ENCODE assay signal across 8 cellular contexts in genomic region chr12:120669055-120669828, GRCh38. TPM values are rescaled to one million over a fixed set of nuclear protein-coding genes. Genes with fewer than 3 reads are reported as not detected.
DNase-seq lines count a peak whose midpoint lies in the region; ATAC-seq, FAIRE-seq and TF ChIP-seq lines count a peak whose summit lies in the region.

No MANE protein-coding gene starts in this region.

- no peak overlapping the region for H3K56ac ChIP-seq in H9 (ENCODE audit: insufficient read length, low read depth, low read length)

- H2BK20ac ChIP-seq in H9 (ENCODE audit: low read depth, low read length, poor library complexity, severe bottlenecking) = no peak overlapping the region

- H4K91ac ChIP-seq in H9 (ENCODE audit: insufficient read length, low read depth, low read length) = no peak overlapping the region

- peak overlapping the region; percentile 15 to 30; a peak in 2 of 5 replicates for H3K4me3 Mint-ChIP-seq in H9
- no peak overlapping the region for H3K4me3 Mint-ChIP-seq in activated naive CD8-positive, alpha-beta T cell treated with anti-CD3 and anti-CD28 coated beads, Interleukin-2, amount 50 U/mL, for 24 hours

- no peak overlapping the region for H3K4ac ChIP-seq in H9 (ENCODE audit: low read depth, low read length)

- no peaks in the 10 kb centered on the region; a peak in 1 of 7 replicates for H3K36me3 Mint-ChIP-seq in H9 (ENCODE audit: insufficient read depth in 1 of 3, low read depth in 3 of 3)
- no peaks in the 10 kb centered on the region for H3K36me3 Mint-ChIP-seq in activated naive CD8-positive, alpha-beta T cell treated with anti-CD3 and anti-CD28 coated beads, Interleukin-2, amount 50 U/mL, for 24 hours (ENCODE audit: low read depth)

- H3K4me1 Mint-ChIP-seq in H9 = peaks cover 34% of the 10 kb centered on the region in 2 experiments
- peaks cover 2% of the 10 kb centered on the region for H3K4me1 Mint-ChIP-seq in activated naive CD8-positive, alpha-beta T cell treated with anti-CD3 and anti-CD28 coated beads, Interleukin-2, amount 50 U/mL, for 24 hours

- no CpG with 5 or more reads among the region's 17 CpGs for WGBS in H9 (ENCODE audit: extremely low coverage, insufficient read length, low lambda C conversion rate)
- WGBS in right cardiac atrium = 48% methylated on average over 17 of the region's 17 CpGs

- H3K4me3 ChIP-seq in GM08714 (ENCODE audit: low read length) (peak overlapping the region; percentile 27; the same call in 1 of the 2 replicates), PC-3 (ENCODE audit: low read length) (no peak overlapping the region), right cardiac atrium (ENCODE audit: low read length) (no peak overlapping the region)

- no peak overlapping the region for H3K18ac ChIP-seq in H9 (ENCODE audit: insufficient read length, low read depth, low read length)

- FAIRE-seq in urothelium cell line (lab: Jason Lieb, UNC) = no peak

- H3K23ac ChIP-seq in H9 (ENCODE audit: insufficient read length, low read depth, low read length) = no peak overlapping the region

- DNase-seq in H9 (peak; percentile 63), PC-3 (peak; percentile 37), right cardiac atrium (peak; percentile 62 to 86 (median 75)), urothelium cell line (ENCODE audit: low spot score) (peak; percentile 27), cerebellar cortex (ENCODE audit: low spot score) (no peak), NCI-H2029 (lab: John Stamatoyannopoulos, UW) (no peak)
- DNase-seq in activated naive CD8-positive, alpha-beta T cell treated with anti-CD3 and anti-CD28 coated beads, Interleukin-2, amount 50 U/mL, for 24 hours = no peak

- H2BK15ac ChIP-seq in H9 (ENCODE audit: low read depth, low read length) = no peak overlapping the region

- H3K9me3 ChIP-seq in H9 (ENCODE audit: control insufficient read depth, low read depth, low read length) = no peaks in the 10 kb centered on the region
- no peaks in the 10 kb centered on the region for H3K9me3 ChIP-seq in PC-3 (ENCODE audit: low read length)
- H3K9me3 ChIP-seq in right cardiac atrium (ENCODE audit: control insufficient read depth, low read length) = no peaks in the 10 kb centered on the region

- no peak overlapping the region for H3K14ac ChIP-seq in H9 (ENCODE audit: insufficient read depth, low read length)

- no peak overlapping the region for H2AK5ac ChIP-seq in H9 (ENCODE audit: insufficient read length, low read length)

- no peak overlapping the region for H3T11ph ChIP-seq in H9 (ENCODE audit: low read length)

- no TSS peak for BruUV-seq in PC-3 (replicated peaks; lab: Mats Ljungman, UMichigan)

- peaks cover 2% of the 10 kb centered on the region; the same call in 1 of the 2 replicates for H3K4me1 ChIP-seq in H9 (ENCODE audit: insufficient read depth, low read length)
- no peaks in the 10 kb centered on the region for H3K4me1 ChIP-seq in PC-3 (ENCODE audit: insufficient read depth, low read length)
- H3K4me1 ChIP-seq in right cardiac atrium (ENCODE audit: control insufficient read depth, insufficient read depth, low read length) = no peaks in the 10 kb centered on the region

- H3K36me3 ChIP-seq in PC-3 (ENCODE audit: low read depth, low read length) = no peaks in the 10 kb centered on the region

- H3K27me3 ChIP-seq in H9 (ENCODE audit: insufficient read depth, low read length) (no peaks in the 10 kb centered on the region), PC-3 (ENCODE audit: low read length) (no peaks in the 10 kb centered on the region), right cardiac atrium (ENCODE audit: control insufficient read depth, insufficient read depth) (no peaks in the 10 kb centered on the region)

- no peaks in the 10 kb centered on the region; the same call in 1 of the 2 replicates for H3K27me3 Mint-ChIP-seq in H9 (ENCODE audit: low read depth)
- no peaks in the 10 kb centered on the region for H3K27me3 Mint-ChIP-seq in activated naive CD8-positive, alpha-beta T cell treated with anti-CD3 and anti-CD28 coated beads, Interleukin-2, amount 50 U/mL, for 24 hours

- H3K23me2 ChIP-seq in H9 (ENCODE audit: insufficient read length, low read depth, low read length, poor library complexity, severe bottlenecking) = no peaks in the 10 kb centered on the region

- intact Hi-C loops in PC-3 (cut with micrococcal nuclease) = no loop called here
- intact Hi-C loops in right cardiac atrium (cut with DNase I) = no loop called here

- H4K5ac ChIP-seq in H9 (ENCODE audit: insufficient read length, low read depth, low read length) = no peak overlapping the region

- no peak overlapping the region for H3K27ac ChIP-seq in H9 (ENCODE audit: insufficient read length, low read depth, low read length)
- no peak overlapping the region for H3K27ac ChIP-seq in PC-3 (ENCODE audit: low read length)
- H3K27ac ChIP-seq in right cardiac atrium (ENCODE audit: low read length) = no peak overlapping the region

- CTCF ChIA-PET in PC-3 (lab: Charles Lee) = interaction anchor here (1.7 kb wide), 1 partner anchor 20 kb away, joined by 5 read pairs; no protein-coding TSS in a partner anchor

- peak; percentile 66 for ATAC-seq in PC-3
- ATAC-seq in right cardiac atrium = peak; percentile 75 to 83
- ATAC-seq in activated naive CD8-positive, alpha-beta T cell treated with anti-CD3 and anti-CD28 coated beads, Interleukin-2, amount 50 U/mL, for 24 hours = no peak

- POLR2A ChIA-PET in PC-3 (lab: Charles Lee; ENCODE audit: unreplicated experiment) = no interaction called here

- no peak for TF ChIP-seq CTCF in H9 (conservative IDR thresholded peaks at IDR 0.05)
- TF ChIP-seq CTCF in PC-3 (conservative IDR thresholded peaks at IDR 0.05; ENCODE audit: low read depth, low read length) = no peak

- no peaks in the 10 kb centered on the region for H3K79me1 ChIP-seq in H9 (ENCODE audit: insufficient read depth, low read depth, low read length, poor library complexity, severe bottlenecking)

- H4K20me1 ChIP-seq in H9 (ENCODE audit: control insufficient read depth, insufficient read depth, insufficient read length) (no peaks in the 10 kb centered on the region), PC-3 (ENCODE audit: low read length) (no peaks in the 10 kb centered on the region)

- no peak overlapping the region for H4K8ac ChIP-seq in H9 (replicated peaks; ENCODE audit: insufficient read length, low read depth, low read length)

- H3K79me2 ChIP-seq in H9 (ENCODE audit: insufficient read depth, low read length) = no peaks in the 10 kb centered on the region
- no peaks in the 10 kb centered on the region for H3K79me2 ChIP-seq in PC-3 (ENCODE audit: low read length)

- H3F3A ChIP-seq in PC-3 (ENCODE audit: low read length, unreplicated experiment) = no peaks in the 10 kb centered on the region

- H2BK5ac ChIP-seq in H9 (ENCODE audit: insufficient read length, low read length) = no peak overlapping the region

- H3K9ac ChIP-seq in H9 (ENCODE audit: extremely low read depth, insufficient read length, low read length) (no peak overlapping the region), PC-3 (ENCODE audit: low read length) (no peak overlapping the region)

- H3K9me3 Mint-ChIP-seq in H9 = no peaks in the 10 kb centered on the region
- no peaks in the 10 kb centered on the region for H3K9me3 Mint-ChIP-seq in activated naive CD8-positive, alpha-beta T cell treated with anti-CD3 and anti-CD28 coated beads, Interleukin-2, amount 50 U/mL, for 24 hours

- peak overlapping the region in 2 of 3 experiments; percentile 77 to 82; a peak in 2 of 7 replicates for H3K27ac Mint-ChIP-seq in H9
- no peak overlapping the region for H3K27ac Mint-ChIP-seq in activated naive CD8-positive, alpha-beta T cell treated with anti-CD3 and anti-CD28 coated beads, Interleukin-2, amount 50 U/mL, for 24 hours

- H2AFZ ChIP-seq in H9 (ENCODE audit: low read length) (no peak overlapping the region), PC-3 (ENCODE audit: low read length) (peak overlapping the region; percentile 41; the same call in 1 of the 2 replicates)

- H2BK120ac ChIP-seq in H9 (ENCODE audit: low read depth, low read length, poor library complexity, severe bottlenecking) = no peak overlapping the region

- H3K4me2 ChIP-seq in H9 (ENCODE audit: insufficient read depth, insufficient read length, low read length) = peak overlapping the region; percentile 12
- no peak overlapping the region for H3K4me2 ChIP-seq in PC-3 (ENCODE audit: low read length)

- H2BK12ac ChIP-seq in H9 (ENCODE audit: insufficient read length, low read depth, low read length) = no peak overlapping the region

- no peaks in the 10 kb centered on the region for H3K9me2 ChIP-seq in PC-3 (replicated peaks; ENCODE audit: low read length)

RNA-seq across cellular contexts. Expression of gene MLEC, which starts 17.7 kb away (rescaled TPM):
- total RNA-seq in H9 (2021) (181 TPM in 2 replicates), PC-3 (2014; rRNA removed) (158 and 166 TPM in 2 replicates), right cardiac atrium (100 to 1,000 TPM; 157 to 257 (median 193) TPM)
- polyA plus RNA-seq in right cardiac atrium = 93.6 TPM

RNA-seq across cellular contexts. Expression of gene CABP1, which starts 28.8 kb away (rescaled TPM):
- total RNA-seq in H9 (2021) = 3.0 and 3.1 TPM in 2 replicates
- total RNA-seq in PC-3 (2014; rRNA removed) = not detected in 2 replicates
- 1 to 10 TPM in 3 of 4 donors, under 1 TPM in 1; 0.89 to 4.0 (median 2.0) TPM for total RNA-seq in right cardiac atrium
- polyA plus RNA-seq in right cardiac atrium = 3.0 TPM

RNA-seq across cellular contexts. Expression of gene UNC119B, which starts 41.0 kb away (rescaled TPM):
- total RNA-seq in H9 (2021) (51.5 and 53.5 TPM in 2 replicates), PC-3 (2014; rRNA removed) (15.9 and 23.8 TPM in 2 replicates), right cardiac atrium (10 to 100 TPM; 15.7 to 17.8 (median 16.7) TPM)
- polyA plus RNA-seq in right cardiac atrium = 7.0 TPM

RNA-seq across cellular contexts. Expression of gene ACADS, which starts 56.4 kb away (rescaled TPM):
- total RNA-seq in H9 (2021) (8.3 and 9.5 TPM in 2 replicates), PC-3 (2014; rRNA removed) (14.5 and 19.6 TPM in 2 replicates), right cardiac atrium (10 to 100 TPM; 34.2 to 51.3 (median 42.5) TPM)
- polyA plus RNA-seq in right cardiac atrium = 68.0 TPM

Comparison
In these comparisons a context has a peak if more than half of its experiments do, and no peak if none do; other contexts are left out.
1. DNase-seq: peak in H9 (single experiment), PC-3 (single experiment), right cardiac atrium (3 of 3) and urothelium cell line (single experiment); none in activated naive CD8-positive, alpha-beta T cell treated with anti-CD3 and anti-CD28 coated beads, Interleukin-2, amount 50 U/mL, for 24 hours (single experiment), cerebellar cortex (single experiment) and NCI-H2029 (single experiment).